29 cellular contexts compared by ENCODE assay signal in the genomic region with DNA sequence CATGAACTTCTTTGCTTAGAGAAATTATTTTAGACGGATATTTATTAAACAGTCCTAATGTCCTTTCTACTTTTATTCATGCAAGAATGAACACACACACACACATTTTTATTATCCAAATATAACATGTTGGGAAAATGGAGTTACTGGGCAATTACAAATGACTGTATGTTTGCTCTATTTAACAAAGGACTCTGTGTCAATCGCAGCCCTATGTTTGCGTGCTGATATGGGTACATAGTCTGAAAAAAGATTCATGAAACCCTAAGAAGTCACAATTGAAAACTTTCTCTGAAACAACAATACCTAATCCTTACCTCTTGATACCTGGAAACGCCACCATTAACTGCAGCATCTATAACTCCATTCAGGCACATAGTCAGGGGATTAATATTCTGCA.
"Had no signal": no experiment of that assay in that cellular context is flagged by ENCODE, and none has a peak within 500 bp of the region (broad histone marks: within the 10 kb centered on the region; RNA-seq: fewer than 3 reads in every experiment).

No MANE protein-coding gene starts in this region.

- H3K9me3 ChIP-seq: left lung, lower lobe of right lung, neutrophil, right atrium auricular region, suprapubic skin, thoracic aorta, tibial artery, upper lobe of right lung had no signal

- H3K27ac Mint-ChIP-seq: natural killer cell; nephron progenitor cell; neural progenitor cell; stimulated activated effector memory CD8-positive, alpha-beta T cell treated with anti-CD3 and anti-CD28 coated beads, Interleukin-12 subunit alpha, Interleukin-12 subunit beta, amount 100 ng/mL, for 72 hours; stimulated activated naive CD8-positive, alpha-beta T cell treated with anti-CD3 and anti-CD28 coated beads, Interleukin-15, Interleukin-2, amounts not matched to agents 100 ng/mL and 50 ng/mL, for 24 hours had no signal

- H3K27me3 ChIP-seq: left lung, neural progenitor cell, neutrophil, right atrium auricular region, suprapubic skin, tibial artery, upper lobe of right lung had no signal

- DNase-seq: hippocampal formation; kidney glomerular epithelial cell; left cardiac atrium; left lung; lower lobe of right lung; mammary epithelial cell; mesenchymal stem cell; naive B cell; natural killer cell; nephron progenitor cell; occipital lobe; stimulated activated CD4-positive, alpha-beta T cell treated with anti-CD3 and anti-CD28 coated beads, Interleukin-12 subunit alpha, Interleukin-12 subunit beta, amount 100 ng/mL, for 4 hours; stimulated activated CD4-positive, alpha-beta T cell treated with anti-CD3 and anti-CD28 coated beads, Interleukin-15, amount 100 ng/mL, for 24 hours; stimulated activated CD4-positive, alpha-beta T cell treated with anti-CD3 and anti-CD28 coated beads, Interleukin-2, amount 100 ng/mL, for 24 hours; stimulated activated CD4-positive, alpha-beta T cell treated with anti-CD3 and anti-CD28 coated beads, Interleukin-4, amount 100 ng/mL, for 1 hour; stimulated activated naive CD4-positive, alpha-beta T cell; tibial artery; trophoblast cell; upper lobe of right lung had no signal

- H3K36me3 Mint-ChIP-seq: naive B cell; natural killer cell; stimulated activated effector memory CD8-positive, alpha-beta T cell treated with anti-CD3 and anti-CD28 coated beads, Interleukin-12 subunit alpha, Interleukin-12 subunit beta, amount 100 ng/mL, for 72 hours had no signal

- H3K4me1 Mint-ChIP-seq: naive B cell; natural killer cell; nephron progenitor cell; stimulated activated effector memory CD8-positive, alpha-beta T cell treated with anti-CD3 and anti-CD28 coated beads, Interleukin-12 subunit alpha, Interleukin-12 subunit beta, amount 100 ng/mL, for 72 hours had no signal

- ATAC-seq: left cardiac atrium; left lung; lower lobe of right lung; natural killer cell; sciatic nerve; stimulated activated effector memory CD8-positive, alpha-beta T cell treated with anti-CD3 and anti-CD28 coated beads, Interleukin-12 subunit alpha, Interleukin-12 subunit beta, amount 100 ng/mL, for 72 hours; upper lobe of right lung had no signal

- H3K27ac ChIP-seq: left lung, lower lobe of right lung, neural progenitor cell, neutrophil, parathyroid adenoma, right atrium auricular region, skin epidermis, suprapubic skin, thoracic aorta, tibial artery, upper lobe of right lung had no signal

- H3K36me3 ChIP-seq: neural progenitor cell, neutrophil, thoracic aorta had no signal

- H3K4me3 Mint-ChIP-seq: naive B cell; natural killer cell; nephron progenitor cell; neural progenitor cell; stimulated activated effector memory CD8-positive, alpha-beta T cell treated with anti-CD3 and anti-CD28 coated beads, Interleukin-12 subunit alpha, Interleukin-12 subunit beta, amount 100 ng/mL, for 72 hours; stimulated activated naive CD8-positive, alpha-beta T cell treated with anti-CD3 and anti-CD28 coated beads, Interleukin-15, Interleukin-2, amounts not matched to agents 100 ng/mL and 50 ng/mL, for 24 hours had no signal

- H3K9me3 Mint-ChIP-seq: natural killer cell; nephron progenitor cell; neural progenitor cell; stimulated activated effector memory CD8-positive, alpha-beta T cell treated with anti-CD3 and anti-CD28 coated beads, Interleukin-12 subunit alpha, Interleukin-12 subunit beta, amount 100 ng/mL, for 72 hours; stimulated activated naive CD8-positive, alpha-beta T cell treated with anti-CD3 and anti-CD28 coated beads, Interleukin-15, Interleukin-2, amounts not matched to agents 100 ng/mL and 50 ng/mL, for 24 hours had no signal

- H3K4me3 ChIP-seq: left lung, lower lobe of right lung, neural progenitor cell, right atrium auricular region, skin epidermis, suprapubic skin, thoracic aorta, tibial artery, upper lobe of right lung had no signal

- H3K4me1 ChIP-seq: left lung, lower lobe of right lung, neural progenitor cell, parathyroid adenoma, right atrium auricular region, suprapubic skin, tibial artery, upper lobe of right lung had no signal
